Comparison of ENCODE assay signal across 21 cellular contexts in genomic region chr4:38504396-38504715, GRCh38.
"Had no signal": no experiment of that assay in that cellular context is flagged by ENCODE, and none has a peak within 500 bp of the region (broad histone marks: within the 10 kb centered on the region; RNA-seq: fewer than 3 reads in every experiment).

No MANE protein-coding gene starts in this region.

- DNase-seq: activated CD4-positive, alpha-beta T cell treated with anti-CD3 and anti-CD28 coated beads for 48 hours; activated CD8-positive, alpha-beta T cell treated with anti-CD3 and anti-CD28 coated beads for 36 hours; activated naive CD4-positive, alpha-beta T cell treated with anti-CD3 and anti-CD28 coated beads, Interleukin-2, amount 50 U/mL, for 16 hours; activated T-cell treated with anti-CD3 and anti-CD28 coated beads, Interleukin-2, amount 50 U/mL, for 24 hours; effector CD8-positive, alpha-beta T cell; heart right ventricle; left lung; occipital lobe; posterior cingulate gyrus; sigmoid colon; stimulated activated CD4-positive, alpha-beta T cell treated with anti-CD3 and anti-CD28 coated beads, Interleukin-4, amount 100 ng/mL, for 4 hours; stimulated activated naive CD4-positive, alpha-beta T cell treated with Interleukin-2 at 50 U/mL for 16 hours; thyroid gland had no signal

- H3K4me3 Mint-ChIP-seq: activated CD8-positive, alpha-beta T cell treated with anti-CD3 and anti-CD28 coated beads for 36 hours; activated T-cell treated with anti-CD3 and anti-CD28 coated beads, Interleukin-2, amount 50 U/mL, for 24 hours; dendritic cell treated with granulocyte-macrophage colony-stimulating factor and Interleukin-4, amounts not matched to agents 40 ng/mL and 50 ng/mL, for 4 days; mesothelial cell of epicardium; T-helper 2 cell treated with Interferon-gamma antibody and Interleukin-4, amounts not matched to agents 5 μg/mL and 100 μg/mL, for 36 hours; WTC11 had no signal

- H3K36me3 ChIP-seq: esophagus muscularis mucosa, gastroesophageal sphincter, heart right ventricle, left lung, sigmoid colon, thyroid gland had no signal

- H3K27me3 ChIP-seq: esophagus muscularis mucosa, gastroesophageal sphincter, heart right ventricle, left lung, sigmoid colon, thyroid gland had no signal

- H3K4me3 ChIP-seq: esophagus muscularis mucosa, gastroesophageal sphincter, heart right ventricle, left lung, sigmoid colon, thyroid gland had no signal

- FAIRE-seq: bronchial epithelial cell, endothelial cell of umbilical vein had no signal

- H3K9me3 ChIP-seq: esophagus muscularis mucosa, gastroesophageal sphincter, heart right ventricle, left lung, sigmoid colon, thyroid gland had no signal

- ATAC-seq: gastroesophageal sphincter, heart right ventricle, left lung, WTC11 had no signal

- H3K27ac Mint-ChIP-seq: activated CD8-positive, alpha-beta T cell treated with anti-CD3 and anti-CD28 coated beads for 36 hours; activated T-cell treated with anti-CD3 and anti-CD28 coated beads, Interleukin-2, amount 50 U/mL, for 24 hours; dendritic cell treated with granulocyte-macrophage colony-stimulating factor and Interleukin-4, amounts not matched to agents 40 ng/mL and 50 ng/mL, for 4 days; mesothelial cell of epicardium; T-helper 2 cell treated with Interferon-gamma antibody and Interleukin-4, amounts not matched to agents 5 μg/mL and 100 μg/mL, for 36 hours; WTC11 had no signal

- H3K4me1 ChIP-seq: esophagus muscularis mucosa, gastroesophageal sphincter, left lung, thyroid gland had no signal

- H3K36me3 Mint-ChIP-seq: mesothelial cell of epicardium, WTC11 had no signal

- H3K9me3 Mint-ChIP-seq: activated CD8-positive, alpha-beta T cell treated with anti-CD3 and anti-CD28 coated beads for 36 hours; activated T-cell treated with anti-CD3 and anti-CD28 coated beads, Interleukin-2, amount 50 U/mL, for 24 hours; dendritic cell treated with granulocyte-macrophage colony-stimulating factor and Interleukin-4, amounts not matched to agents 40 ng/mL and 50 ng/mL, for 4 days; mesothelial cell of epicardium; T-helper 2 cell treated with Interferon-gamma antibody and Interleukin-4, amounts not matched to agents 5 μg/mL and 100 μg/mL, for 36 hours had no signal

- H3K4me1 Mint-ChIP-seq: mesothelial cell of epicardium, WTC11 had no signal

- H3K27ac ChIP-seq: esophagus muscularis mucosa, gastroesophageal sphincter, heart right ventricle, left lung, sigmoid colon, thyroid gland had no signal
